Comparison of ENCODE assay signal across 1 cellular context in genomic region chr5:15492545-15492944, GRCh38.
TF ChIP-seq lines count a peak whose summit lies in the region.

No MANE protein-coding gene starts in this region.

TF ChIP-seq in H1, 55 proteins besides CTCF, POLR2A, EP300 and RAD21:
- no peak for TF ChIP-seq GTF2F1 (IDR thresholded peaks at IDR 0.05; ENCODE audit: borderline replicate concordance, low read depth, low read length)
- no peak for TF ChIP-seq SP1 (IDR thresholded peaks at IDR 0.05; ENCODE audit: low read depth, low read length)
- TF ChIP-seq E2F6 (IDR thresholded peaks at IDR 0.05): no peak
- TF ChIP-seq CHD7 (IDR thresholded peaks at IDR 0.05; ENCODE audit: insufficient replicate concordance, low read length): no peak
- no peak for TF ChIP-seq ATF3 (IDR thresholded peaks at IDR 0.05; ENCODE audit: insufficient read depth, low read depth, low read length)
- no peak for TF ChIP-seq HDAC2 (IDR thresholded peaks at IDR 0.05; ENCODE audit: borderline replicate concordance in 1 of 2, low read depth in 2 of 2, low read length in 2 of 2)
- no peak for TF ChIP-seq TEAD4 (IDR thresholded peaks at IDR 0.05; ENCODE audit: low read depth, low read length)
- 0 out of 2 replicates have a peak, but pooled peaks have one; percentile 49 for TF ChIP-seq YY1 (IDR thresholded peaks at IDR 0.05; ENCODE audit: low read depth, low read length)
- TF ChIP-seq CTBP2 (IDR thresholded peaks at IDR 0.05; ENCODE audit: borderline replicate concordance, insufficient read depth, insufficient read length, low read length): no peak
- no peak for TF ChIP-seq USF2 (IDR thresholded peaks at IDR 0.05; ENCODE audit: low read length)
- no peak for TF ChIP-seq KDM4A (IDR thresholded peaks at IDR 0.05; ENCODE audit: low read depth, low read length, severe bottlenecking)
- no peak for TF ChIP-seq CBX8 (IDR thresholded peaks at IDR 0.05; ENCODE audit: borderline replicate concordance, low read depth, low read length)
- no peak for TF ChIP-seq CHD1 (IDR thresholded peaks at IDR 0.05; ENCODE audit: low read depth, low read length)
- TF ChIP-seq BRCA1 (IDR thresholded peaks at IDR 0.05; ENCODE audit: low read depth, low read length): no peak
- TF ChIP-seq EGR1 (IDR thresholded peaks at IDR 0.05; ENCODE audit: borderline replicate concordance, low read depth, low read length): no peak
- TF ChIP-seq SP4 (IDR thresholded peaks at IDR 0.05; ENCODE audit: low read length): no peak
- no peak for TF ChIP-seq RXRA (IDR thresholded peaks at IDR 0.05; ENCODE audit: insufficient read depth, low read depth, low read length)
- no peak for TF ChIP-seq SAP30 (IDR thresholded peaks at IDR 0.05; ENCODE audit: insufficient read depth, insufficient replicate concordance, low read length)
- 0 out of 2 replicates have a peak, but pooled peaks have one; percentile 14 for TF ChIP-seq CREB1 (IDR thresholded peaks at IDR 0.05)
- TF ChIP-seq SIX5 (IDR thresholded peaks at IDR 0.05; ENCODE audit: low read depth, low read length): peak; percentile 51
